Comparison of ENCODE assay signal across 1 cellular context in the genomic region with DNA sequence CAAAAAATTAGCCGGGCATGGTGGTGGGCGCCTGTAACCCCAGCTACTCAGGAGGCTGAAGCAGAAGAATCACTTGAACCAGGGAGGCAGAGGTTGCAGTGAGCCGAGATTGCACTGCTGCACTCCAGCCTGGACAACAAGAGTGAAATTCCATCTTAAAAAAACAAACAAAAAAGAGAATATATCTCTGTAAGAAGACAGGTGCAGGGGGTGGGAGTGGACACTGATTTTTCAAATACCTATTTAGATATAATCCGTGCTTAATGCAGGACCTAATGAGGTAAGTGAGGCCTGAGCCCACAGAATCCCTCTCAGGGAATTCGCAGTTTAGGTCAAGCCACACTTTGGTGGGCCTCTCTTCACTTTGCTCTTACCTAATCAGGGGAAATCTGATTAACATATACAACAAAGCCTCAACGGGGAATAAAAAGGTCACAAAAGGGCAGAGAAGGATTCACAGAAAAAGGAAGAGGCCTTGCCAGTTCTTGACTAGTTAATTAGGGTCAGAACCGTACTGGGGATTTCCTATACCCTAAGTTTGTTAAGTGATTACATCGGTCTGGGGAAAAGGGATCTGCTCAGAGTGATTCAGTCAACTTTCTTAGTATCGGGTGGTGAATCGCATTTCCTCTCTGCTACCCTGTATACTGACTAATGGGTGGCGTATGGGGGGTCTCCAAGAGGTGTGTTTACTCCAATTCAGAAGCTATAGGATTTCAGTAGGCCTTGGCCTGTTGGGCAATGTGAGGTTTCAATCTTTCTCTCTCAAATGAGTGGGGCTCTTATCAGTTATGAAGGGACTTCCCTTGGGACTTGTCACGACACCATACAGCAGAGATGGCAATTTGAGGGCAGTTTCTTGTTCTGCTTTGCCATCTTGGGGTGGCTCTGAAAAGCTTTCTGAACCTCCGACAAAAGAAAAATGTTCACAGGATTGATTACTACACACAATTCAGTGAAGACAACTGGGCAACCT.
TF ChIP-seq lines count a peak whose summit lies in the region.

No MANE protein-coding gene starts in this region.

TF ChIP-seq in K562, 482 proteins besides CTCF, POLR2A, EP300 and RAD21 (continued from another document and continues in another):
- TF ChIP-seq, protein P1, sequence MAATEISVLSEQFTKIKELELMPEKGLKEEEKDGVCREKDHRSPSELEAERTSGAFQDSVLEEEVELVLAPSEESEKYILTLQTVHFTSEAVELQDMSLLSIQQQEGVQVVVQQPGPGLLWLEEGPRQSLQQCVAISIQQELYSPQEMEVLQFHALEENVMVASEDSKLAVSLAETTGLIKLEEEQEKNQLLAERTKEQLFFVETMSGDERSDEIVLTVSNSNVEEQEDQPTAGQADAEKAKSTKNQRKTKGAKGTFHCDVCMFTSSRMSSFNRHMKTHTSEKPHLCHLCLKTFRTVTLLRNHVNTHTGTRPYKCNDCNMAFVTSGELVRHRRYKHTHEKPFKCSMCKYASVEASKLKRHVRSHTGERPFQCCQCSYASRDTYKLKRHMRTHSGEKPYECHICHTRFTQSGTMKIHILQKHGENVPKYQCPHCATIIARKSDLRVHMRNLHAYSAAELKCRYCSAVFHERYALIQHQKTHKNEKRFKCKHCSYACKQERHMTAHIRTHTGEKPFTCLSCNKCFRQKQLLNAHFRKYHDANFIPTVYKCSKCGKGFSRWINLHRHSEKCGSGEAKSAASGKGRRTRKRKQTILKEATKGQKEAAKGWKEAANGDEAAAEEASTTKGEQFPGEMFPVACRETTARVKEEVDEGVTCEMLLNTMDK (IDR thresholded peaks at IDR 0.05; ENCODE audit: borderline replicate concordance, insufficient read depth, low read depth, low read length, poor library complexity, severe bottlenecking), result no peak
- no peak for TF ChIP-seq NBN (IDR thresholded peaks at IDR 0.05; ENCODE audit: low read depth)
- TF ChIP-seq EWSR1 (IDR thresholded peaks at IDR 0.05; ENCODE audit: borderline replicate concordance, low read depth, partially characterized antibody), result no peak
- TF ChIP-seq, protein P2, sequence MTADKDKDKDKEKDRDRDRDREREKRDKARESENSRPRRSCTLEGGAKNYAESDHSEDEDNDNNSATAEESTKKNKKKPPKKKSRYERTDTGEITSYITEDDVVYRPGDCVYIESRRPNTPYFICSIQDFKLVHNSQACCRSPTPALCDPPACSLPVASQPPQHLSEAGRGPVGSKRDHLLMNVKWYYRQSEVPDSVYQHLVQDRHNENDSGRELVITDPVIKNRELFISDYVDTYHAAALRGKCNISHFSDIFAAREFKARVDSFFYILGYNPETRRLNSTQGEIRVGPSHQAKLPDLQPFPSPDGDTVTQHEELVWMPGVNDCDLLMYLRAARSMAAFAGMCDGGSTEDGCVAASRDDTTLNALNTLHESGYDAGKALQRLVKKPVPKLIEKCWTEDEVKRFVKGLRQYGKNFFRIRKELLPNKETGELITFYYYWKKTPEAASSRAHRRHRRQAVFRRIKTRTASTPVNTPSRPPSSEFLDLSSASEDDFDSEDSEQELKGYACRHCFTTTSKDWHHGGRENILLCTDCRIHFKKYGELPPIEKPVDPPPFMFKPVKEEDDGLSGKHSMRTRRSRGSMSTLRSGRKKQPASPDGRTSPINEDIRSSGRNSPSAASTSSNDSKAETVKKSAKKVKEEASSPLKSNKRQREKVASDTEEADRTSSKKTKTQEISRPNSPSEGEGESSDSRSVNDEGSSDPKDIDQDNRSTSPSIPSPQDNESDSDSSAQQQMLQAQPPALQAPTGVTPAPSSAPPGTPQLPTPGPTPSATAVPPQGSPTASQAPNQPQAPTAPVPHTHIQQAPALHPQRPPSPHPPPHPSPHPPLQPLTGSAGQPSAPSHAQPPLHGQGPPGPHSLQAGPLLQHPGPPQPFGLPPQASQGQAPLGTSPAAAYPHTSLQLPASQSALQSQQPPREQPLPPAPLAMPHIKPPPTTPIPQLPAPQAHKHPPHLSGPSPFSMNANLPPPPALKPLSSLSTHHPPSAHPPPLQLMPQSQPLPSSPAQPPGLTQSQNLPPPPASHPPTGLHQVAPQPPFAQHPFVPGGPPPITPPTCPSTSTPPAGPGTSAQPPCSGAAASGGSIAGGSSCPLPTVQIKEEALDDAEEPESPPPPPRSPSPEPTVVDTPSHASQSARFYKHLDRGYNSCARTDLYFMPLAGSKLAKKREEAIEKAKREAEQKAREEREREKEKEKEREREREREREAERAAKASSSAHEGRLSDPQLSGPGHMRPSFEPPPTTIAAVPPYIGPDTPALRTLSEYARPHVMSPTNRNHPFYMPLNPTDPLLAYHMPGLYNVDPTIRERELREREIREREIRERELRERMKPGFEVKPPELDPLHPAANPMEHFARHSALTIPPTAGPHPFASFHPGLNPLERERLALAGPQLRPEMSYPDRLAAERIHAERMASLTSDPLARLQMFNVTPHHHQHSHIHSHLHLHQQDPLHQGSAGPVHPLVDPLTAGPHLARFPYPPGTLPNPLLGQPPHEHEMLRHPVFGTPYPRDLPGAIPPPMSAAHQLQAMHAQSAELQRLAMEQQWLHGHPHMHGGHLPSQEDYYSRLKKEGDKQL (CRISPR knock-in tag; IDR thresholded peaks at IDR 0.05; ENCODE audit: borderline replicate concordance), result no peak
- no peak for TF ChIP-seq POU5F1 (IDR thresholded peaks at IDR 0.05; ENCODE audit: borderline replicate concordance, low read depth, low read length, partially characterized antibody)
- no peak for TF ChIP-seq ZNF445 (CRISPR knock-in tag; IDR thresholded peaks at IDR 0.05; ENCODE audit: low read depth)
- 0 out of 2 replicates have a peak, but pooled peaks have one; percentile 34 for TF ChIP-seq BACH1 (tag; IDR thresholded peaks at IDR 0.05)
- 0 out of 2 replicates have a peak, but pooled peaks have one; percentile 10 for TF ChIP-seq ZNF354B (CRISPR knock-in tag; IDR thresholded peaks at IDR 0.05)
- TF ChIP-seq GATAD2B (IDR thresholded peaks at IDR 0.05; ENCODE audit: borderline replicate concordance), result no peak
- no peak for TF ChIP-seq KDM5B (IDR thresholded peaks at IDR 0.05; ENCODE audit: insufficient replicate concordance, low read depth, low read length)
- TF ChIP-seq CREM (IDR thresholded peaks at IDR 0.05; ENCODE audit: low read depth), result 0 out of 2 replicates have a peak, but pooled peaks have one; percentile 11
- TF ChIP-seq ZEB2 (IDR thresholded peaks at IDR 0.05), result no peak
- peak; percentile 25 for TF ChIP-seq ARID1B (IDR thresholded peaks at IDR 0.05)
- TF ChIP-seq SRSF3 (IDR thresholded peaks at IDR 0.05; ENCODE audit: insufficient read depth, low read length), result no peak
- no peak for TF ChIP-seq ZNF274 (IDR thresholded peaks at IDR 0.05; ENCODE audit: borderline replicate concordance, low read depth, low read length)
- peak; percentile 53; the same call in 1 of the 2 replicates for TF ChIP-seq SMARCA4 (IDR thresholded peaks at IDR 0.05)
- TF ChIP-seq, protein P3, sequence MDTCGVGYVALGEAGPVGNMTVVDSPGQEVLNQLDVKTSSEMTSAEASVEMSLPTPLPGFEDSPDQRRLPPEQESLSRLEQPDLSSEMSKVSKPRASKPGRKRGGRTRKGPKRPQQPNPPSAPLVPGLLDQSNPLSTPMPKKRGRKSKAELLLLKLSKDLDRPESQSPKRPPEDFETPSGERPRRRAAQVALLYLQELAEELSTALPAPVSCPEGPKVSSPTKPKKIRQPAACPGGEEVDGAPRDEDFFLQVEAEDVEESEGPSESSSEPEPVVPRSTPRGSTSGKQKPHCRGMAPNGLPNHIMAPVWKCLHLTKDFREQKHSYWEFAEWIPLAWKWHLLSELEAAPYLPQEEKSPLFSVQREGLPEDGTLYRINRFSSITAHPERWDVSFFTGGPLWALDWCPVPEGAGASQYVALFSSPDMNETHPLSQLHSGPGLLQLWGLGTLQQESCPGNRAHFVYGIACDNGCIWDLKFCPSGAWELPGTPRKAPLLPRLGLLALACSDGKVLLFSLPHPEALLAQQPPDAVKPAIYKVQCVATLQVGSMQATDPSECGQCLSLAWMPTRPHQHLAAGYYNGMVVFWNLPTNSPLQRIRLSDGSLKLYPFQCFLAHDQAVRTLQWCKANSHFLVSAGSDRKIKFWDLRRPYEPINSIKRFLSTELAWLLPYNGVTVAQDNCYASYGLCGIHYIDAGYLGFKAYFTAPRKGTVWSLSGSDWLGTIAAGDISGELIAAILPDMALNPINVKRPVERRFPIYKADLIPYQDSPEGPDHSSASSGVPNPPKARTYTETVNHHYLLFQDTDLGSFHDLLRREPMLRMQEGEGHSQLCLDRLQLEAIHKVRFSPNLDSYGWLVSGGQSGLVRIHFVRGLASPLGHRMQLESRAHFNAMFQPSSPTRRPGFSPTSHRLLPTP (IDR thresholded peaks at IDR 0.05; ENCODE audit: borderline replicate concordance, extremely low read depth, insufficient read length), result no peak
- 0 out of 2 replicates have a peak, but pooled peaks have one; percentile 36 for TF ChIP-seq ZNF134 (CRISPR knock-in tag; conservative IDR thresholded peaks at IDR 0.05)
- no peak for TF ChIP-seq NR2F6 (CRISPR knock-in tag; IDR thresholded peaks at IDR 0.05)
- 0 out of 2 replicates have a peak, but pooled peaks have one; percentile 14 for TF ChIP-seq DMBX1 (CRISPR knock-in tag; IDR thresholded peaks at IDR 0.05; ENCODE audit: borderline replicate concordance)
- TF ChIP-seq YBX1 (IDR thresholded peaks at IDR 0.05), result no peak
- TF ChIP-seq DPF2 (IDR thresholded peaks at IDR 0.05), result peak; percentile 44; the same call in 1 of the 2 replicates
- no peak for TF ChIP-seq ETS2 (tag; IDR thresholded peaks at IDR 0.05; ENCODE audit: borderline replicate concordance, poor library complexity, severe bottlenecking)
- TF ChIP-seq, protein P4, sequence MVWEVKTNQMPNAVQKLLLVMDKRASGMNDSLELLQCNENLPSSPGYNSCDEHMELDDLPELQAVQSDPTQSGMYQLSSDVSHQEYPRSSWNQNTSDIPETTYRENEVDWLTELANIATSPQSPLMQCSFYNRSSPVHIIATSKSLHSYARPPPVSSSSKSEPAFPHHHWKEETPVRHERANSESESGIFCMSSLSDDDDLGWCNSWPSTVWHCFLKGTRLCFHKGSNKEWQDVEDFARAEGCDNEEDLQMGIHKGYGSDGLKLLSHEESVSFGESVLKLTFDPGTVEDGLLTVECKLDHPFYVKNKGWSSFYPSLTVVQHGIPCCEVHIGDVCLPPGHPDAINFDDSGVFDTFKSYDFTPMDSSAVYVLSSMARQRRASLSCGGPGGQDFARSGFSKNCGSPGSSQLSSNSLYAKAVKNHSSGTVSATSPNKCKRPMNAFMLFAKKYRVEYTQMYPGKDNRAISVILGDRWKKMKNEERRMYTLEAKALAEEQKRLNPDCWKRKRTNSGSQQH (CRISPR knock-in tag; IDR thresholded peaks at IDR 0.05), result 0 out of 2 replicates have a peak, but pooled peaks have one; percentile 37
- peak; percentile 10; the same call in 1 of the 2 replicates for TF ChIP-seq SMAD4 (CRISPR knock-in tag; conservative IDR thresholded peaks at IDR 0.05)
- TF ChIP-seq, protein P5, sequence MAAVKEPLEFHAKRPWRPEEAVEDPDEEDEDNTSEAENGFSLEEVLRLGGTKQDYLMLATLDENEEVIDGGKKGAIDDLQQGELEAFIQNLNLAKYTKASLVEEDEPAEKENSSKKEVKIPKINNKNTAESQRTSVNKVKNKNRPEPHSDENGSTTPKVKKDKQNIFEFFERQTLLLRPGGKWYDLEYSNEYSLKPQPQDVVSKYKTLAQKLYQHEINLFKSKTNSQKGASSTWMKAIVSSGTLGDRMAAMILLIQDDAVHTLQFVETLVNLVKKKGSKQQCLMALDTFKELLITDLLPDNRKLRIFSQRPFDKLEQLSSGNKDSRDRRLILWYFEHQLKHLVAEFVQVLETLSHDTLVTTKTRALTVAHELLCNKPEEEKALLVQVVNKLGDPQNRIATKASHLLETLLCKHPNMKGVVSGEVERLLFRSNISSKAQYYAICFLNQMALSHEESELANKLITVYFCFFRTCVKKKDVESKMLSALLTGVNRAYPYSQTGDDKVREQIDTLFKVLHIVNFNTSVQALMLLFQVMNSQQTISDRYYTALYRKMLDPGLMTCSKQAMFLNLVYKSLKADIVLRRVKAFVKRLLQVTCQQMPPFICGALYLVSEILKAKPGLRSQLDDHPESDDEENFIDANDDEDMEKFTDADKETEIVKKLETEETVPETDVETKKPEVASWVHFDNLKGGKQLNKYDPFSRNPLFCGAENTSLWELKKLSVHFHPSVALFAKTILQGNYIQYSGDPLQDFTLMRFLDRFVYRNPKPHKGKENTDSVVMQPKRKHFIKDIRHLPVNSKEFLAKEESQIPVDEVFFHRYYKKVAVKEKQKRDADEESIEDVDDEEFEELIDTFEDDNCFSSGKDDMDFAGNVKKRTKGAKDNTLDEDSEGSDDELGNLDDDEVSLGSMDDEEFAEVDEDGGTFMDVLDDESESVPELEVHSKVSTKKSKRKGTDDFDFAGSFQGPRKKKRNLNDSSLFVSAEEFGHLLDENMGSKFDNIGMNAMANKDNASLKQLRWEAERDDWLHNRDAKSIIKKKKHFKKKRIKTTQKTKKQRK (IDR thresholded peaks at IDR 0.05; ENCODE audit: borderline replicate concordance, low read depth, low read length), result no peak
- TF ChIP-seq ZNF12 (CRISPR knock-in tag; IDR thresholded peaks at IDR 0.05), result no peak
